Comparison of ENCODE assay signal across 8 cellular contexts in genomic region chr13:22926176-22927007, GRCh38.
DNase-seq lines count a peak whose midpoint lies in the region; ATAC-seq, FAIRE-seq and TF ChIP-seq lines count a peak whose summit lies in the region.

No MANE protein-coding gene starts in this region.

- intact Hi-C loops in sciatic nerve (cut with DNase I), result no loop called here
- intact Hi-C loops in A673 (cut with micrococcal nuclease; ENCODE audit: unreplicated experiment), result no loop called here

- no peaks in the 10 kb centered on the region for H3K9me3 ChIP-seq in A673 (ENCODE audit: low read depth, low read length, poor library complexity, severe bottlenecking)

- no peaks in the 10 kb centered on the region for H3K4me1 ChIP-seq in A673 (ENCODE audit: insufficient read depth, low read length, poor library complexity, severe bottlenecking)

- POLR2A ChIA-PET in A673 (lab: Charles Lee; ENCODE audit: low non-redundant PET), result no interaction called here

- BruUV-seq in A673 (replicated peaks; lab: Mats Ljungman, UMichigan), result no TSS peak

- no peak for TF ChIP-seq CTCF in A673 (conservative IDR thresholded peaks at IDR 0.05; ENCODE audit: low read depth, low read length)

- DNase-seq in RCC 7860 (ENCODE audit: low spot score), result peak; percentile 66
- DNase-seq in iPS DF 19.7 (ENCODE audit: low read depth, low spot score), result peak; percentile 9
- DNase-seq in sciatic nerve (ENCODE audit: low spot score), result peak; percentile 84
- DNase-seq in epidermal melanocyte (ENCODE audit: insufficient read length, low spot score), result no peak
- DNase-seq in activated naive CD4-positive, alpha-beta T cell treated with anti-CD3 and anti-CD28 coated beads, Interleukin-2, amount 50 U/mL, for 16 hours, result no peak
- DNase-seq in A673 (ENCODE audit: low spot score), result no peak

- H3K27me3 ChIP-seq in A673 (replicated peaks; ENCODE audit: insufficient read depth, low read depth, low read length, poor library complexity), result no peaks in the 10 kb centered on the region

- no peak overlapping the region for H3K4me3 ChIP-seq in A673 (ENCODE audit: low read depth, low read length, poor library complexity, severe bottlenecking)

- CTCF ChIA-PET in A673 (lab: Charles Lee), result no interaction called here

- FAIRE-seq in RCC 7860 (lab: Jason Lieb, UNC), result no peak

- H3K27ac ChIP-seq in A673 (ENCODE audit: low read depth, low read length, poor library complexity, severe bottlenecking), result no peak overlapping the region

- peak; percentile 30 for ATAC-seq in GM18498 (IDR thresholded peaks at IDR 0.05; ENCODE audit: unreplicated experiment)
- peak; percentile 96 for ATAC-seq in sciatic nerve
- no peak for ATAC-seq in GM19324 (IDR thresholded peaks at IDR 0.05; ENCODE audit: low FRiP score, unreplicated experiment)

- H3K36me3 ChIP-seq in A673 (ENCODE audit: insufficient read depth, low read length, poor library complexity, severe bottlenecking), result no peaks in the 10 kb centered on the region

Comparison
In these comparisons a context has a peak if more than half of its experiments do, and no peak if none do; other contexts are left out.
1. DNase-seq: peak in RCC 7860 (single experiment), iPS DF 19.7 (single experiment) and sciatic nerve (single experiment); none in epidermal melanocyte (single experiment), activated naive CD4-positive, alpha-beta T cell treated with anti-CD3 and anti-CD28 coated beads, Interleukin-2, amount 50 U/mL, for 16 hours (single experiment) and A673 (single experiment).